Comparison of ENCODE assay signal across 18 cellular contexts in genomic region chr11:117478926-117479325, GRCh38.
"Had no signal": no experiment of that assay in that cellular context is flagged by ENCODE, and none has a peak within 500 bp of the region (broad histone marks: within the 10 kb centered on the region; RNA-seq: fewer than 3 reads in every experiment).

No MANE protein-coding gene starts in this region.

- H3K9me3 ChIP-seq: gastrocnemius medialis, heart left ventricle had no signal

- DNase-seq: activated CD4-positive, alpha-beta T cell treated with anti-CD3 and anti-CD28 coated beads, Interleukin-2, amount 10 ng/mL, durations not matched to agents 7 days and 5 days; activated CD8-positive, alpha-beta T cell treated with anti-CD3 and anti-CD28 coated beads, Interleukin-2, amount 10 ng/mL, durations not matched to agents 7 days and 5 days; activated effector memory CD4-positive, alpha-beta T cell treated with Interleukin-2 at 50 U/mL for 16 hours; activated naive CD4-positive, alpha-beta T cell treated with anti-CD3 and anti-CD28 coated beads, Interleukin-2, amount 50 U/mL, for 16 hours; activated T-cell treated with anti-CD3 and anti-CD28 coated beads, Interleukin-2, amount 50 U/mL, for 4 hours; aorta; cerebellar nuclear complex; effector CD4-positive, alpha-beta T cell; gastrocnemius medialis; heart left ventricle; kidney; midbrain; nephron progenitor cell; occipital lobe; retina; stimulated activated naive B cell treated with anti-CD40 and anti-IgM and Interleukin-4, amounts not matched to agents 10 μg/mL and 1 μg/mL and 100 μg/mL, for 72 hours; T-helper 9 cell had no signal

- H3K27ac ChIP-seq: gastrocnemius medialis, heart left ventricle had no signal

- H3K4me3 ChIP-seq: gastrocnemius medialis, heart left ventricle had no signal

- H3K27me3 ChIP-seq: gastrocnemius medialis, heart left ventricle had no signal

- ATAC-seq: activated CD8-positive, alpha-beta T cell treated with anti-CD3 and anti-CD28 coated beads, Interleukin-2, amount 10 ng/mL, durations not matched to agents 7 days and 5 days; activated T-cell treated with anti-CD3 and anti-CD28 coated beads, Interleukin-2, amount 50 U/mL, for 4 hours; gastrocnemius medialis; heart left ventricle; left lobe of liver; stimulated activated naive B cell treated with anti-CD40 and anti-IgM and Interleukin-4, amounts not matched to agents 10 μg/mL and 1 μg/mL and 100 μg/mL, for 72 hours had no signal

- H3K4me1 ChIP-seq: gastrocnemius medialis, heart left ventricle had no signal

- H3K36me3 ChIP-seq: gastrocnemius medialis had no signal
